Comparison of ENCODE assay signal across 14 cellular contexts in genomic region chr6:109894181-109894580, GRCh38.
A peak's percentile ranks its signal among the peaks of the same experiment; 100 is the strongest.
DNase-seq lines count a peak whose midpoint lies in the region; ATAC-seq and TF ChIP-seq lines count a peak whose summit lies in the region.
"Had no signal": no experiment of that assay in that cellular context is flagged by ENCODE, and none has a peak within 500 bp of the region (broad histone marks: within the 10 kb centered on the region; RNA-seq: fewer than 3 reads in every experiment).

No MANE protein-coding gene starts in this region.

- H3K9ac ChIP-seq in mesendoderm (ENCODE audit: low read length): no peak overlapping the region

- H3K4me1 ChIP-seq in mesendoderm (ENCODE audit: control insufficient read depth, low read depth, low read length): peaks cover 5% of the 10 kb centered on the region

- peaks cover 10% of the 10 kb centered on the region for H3K27me3 Mint-ChIP-seq in T-helper 2 cell treated with Interferon-gamma antibody and Interleukin-4, amounts not matched to agents 5 μg/mL and 100 μg/mL, for 36 hours (ENCODE audit: low read depth)
- peaks cover 7 to 16% of the 10 kb centered on the region in 2 donors for H3K27me3 Mint-ChIP-seq in T-cell

- ATAC-seq in T-cell (replicated peaks in 1 of 4): no peak

- no peak overlapping the region for H3K56ac ChIP-seq in mesendoderm (ENCODE audit: low read length)

- H3K36me3 Mint-ChIP-seq in T-helper 2 cell treated with Interferon-gamma antibody and Interleukin-4, amounts not matched to agents 5 μg/mL and 100 μg/mL, for 36 hours (ENCODE audit: low read depth): no peaks in the 10 kb centered on the region
- H3K36me3 Mint-ChIP-seq in T-cell: no peaks in the 10 kb centered on the region
- H3K36me3 Mint-ChIP-seq: activated CD4-positive, alpha-beta memory T cell treated with anti-CD3 and anti-CD28 coated beads for 36 hours had no signal

- H3K23ac ChIP-seq in mesendoderm (ENCODE audit: low read length): no peak overlapping the region

- no peak overlapping the region for H2BK5ac ChIP-seq in mesendoderm (ENCODE audit: low read length)

- H3K9me3 Mint-ChIP-seq in T-helper 2 cell treated with Interferon-gamma antibody and Interleukin-4, amounts not matched to agents 5 μg/mL and 100 μg/mL, for 36 hours: no peaks in the 10 kb centered on the region
- no peaks in the 10 kb centered on the region for H3K9me3 Mint-ChIP-seq in T-cell
- H3K9me3 Mint-ChIP-seq: activated CD4-positive, alpha-beta memory T cell treated with anti-CD3 and anti-CD28 coated beads for 36 hours had no signal

- H3K27ac ChIP-seq in C4-2B (0 out of 2 replicates have a peak overlapping the region, but pooled peaks have one; percentile 20), HL-60 (replicated peaks) (peak overlapping the region; percentile 92), mesendoderm (ENCODE audit: low read depth, low read length) (no peak overlapping the region), substantia nigra (ENCODE audit: low read depth, low read length, poor library complexity, severe bottlenecking) (no peak overlapping the region)
- H3K27ac ChIP-seq: RWPE1 had no signal

- H2BK15ac ChIP-seq in mesendoderm (replicated peaks; ENCODE audit: low read depth): no peak overlapping the region

- no peak overlapping the region for H2AK5ac ChIP-seq in mesendoderm (ENCODE audit: low read length)

- CTCF ChIA-PET in T-cell (lab: Charles Lee): no interaction called here

- H3K27ac Mint-ChIP-seq in T-helper 2 cell treated with Interferon-gamma antibody and Interleukin-4, amounts not matched to agents 5 μg/mL and 100 μg/mL, for 36 hours: no peak overlapping the region
- H3K27ac Mint-ChIP-seq in T-cell: no peak overlapping the region
- H3K27ac Mint-ChIP-seq: activated CD4-positive, alpha-beta memory T cell treated with anti-CD3 and anti-CD28 coated beads for 36 hours had no signal

- H3K4me1 Mint-ChIP-seq in T-helper 2 cell treated with Interferon-gamma antibody and Interleukin-4, amounts not matched to agents 5 μg/mL and 100 μg/mL, for 36 hours (ENCODE audit: low read depth): no peaks in the 10 kb centered on the region
- no peaks in the 10 kb centered on the region for H3K4me1 Mint-ChIP-seq in T-cell

- H3K79me2 ChIP-seq in mesendoderm (ENCODE audit: control insufficient read depth, insufficient read depth, low read length): no peaks in the 10 kb centered on the region

- H3K79me1 ChIP-seq in mesendoderm (ENCODE audit: low read length): no peaks in the 10 kb centered on the region

- H3K18ac ChIP-seq in mesendoderm (ENCODE audit: low read length): no peak overlapping the region

- H4K5ac ChIP-seq in mesendoderm (ENCODE audit: low read length): no peak overlapping the region

- no peak overlapping the region for H3K4me3 Mint-ChIP-seq in T-helper 2 cell treated with Interferon-gamma antibody and Interleukin-4, amounts not matched to agents 5 μg/mL and 100 μg/mL, for 36 hours
- H3K4me3 Mint-ChIP-seq in T-cell: no peak overlapping the region
- H3K4me3 Mint-ChIP-seq: activated CD4-positive, alpha-beta memory T cell treated with anti-CD3 and anti-CD28 coated beads for 36 hours had no signal

- H4K8ac ChIP-seq in mesendoderm (ENCODE audit: low read depth, low read length): no peak overlapping the region

- no peak overlapping the region for H3K4me2 ChIP-seq in mesendoderm (ENCODE audit: low read length)

- DNase-seq in HL-60 (ENCODE audit: low read depth in 1 of 2, low spot score in 1 of 2): peak; percentile 27 to 90
- DNase-seq in SKM-1 (lab: John Stamatoyannopoulos, UW; ENCODE audit: unreplicated experiment): peak; percentile 96
- peak; percentile 20 for DNase-seq in mesendoderm
- no peak for DNase-seq in T-helper 2 cell treated with Interferon-gamma antibody and Interleukin-4, amounts not matched to agents 5 μg/mL and 100 μg/mL, for 36 hours (ENCODE audit: low spot score)
- DNase-seq in substantia nigra (lab: John Stamatoyannopoulos, UW): no peak
- no peak for DNase-seq in T-cell
- no peak for DNase-seq in NCI-H1436 treated with DMSO at 0.1 percent for 48 hours (lab: John Stamatoyannopoulos, UW)
- DNase-seq: activated CD4-positive, alpha-beta memory T cell treated with anti-CD3 and anti-CD28 coated beads for 36 hours; DMS79 treated with DMSO at 0.1 percent for 48 hours; NCI-H1417 treated with DMSO at 0.1 percent for 48 hours; NCI-H510A had no signal

- H3K4me3 ChIP-seq in HL-60 (replicated peaks; ENCODE audit: insufficient read depth, low read length) (no peak overlapping the region), mesendoderm (ENCODE audit: low read length) (no peak overlapping the region)
- H3K4me3 ChIP-seq: tibial nerve had no signal

- H3K4ac ChIP-seq in mesendoderm (ENCODE audit: low read depth, low read length): no peak overlapping the region

- WGBS in mesendoderm (ENCODE audit: extremely low coverage, insufficient coverage, low lambda C conversion rate): no CpG with 5 or more reads among the region's 5 CpGs

- H3K36me3 ChIP-seq in mesendoderm (ENCODE audit: control insufficient read depth, insufficient read depth, low read length): no peaks in the 10 kb centered on the region
- H3K36me3 ChIP-seq: tibial nerve had no signal

- H2BK120ac ChIP-seq in mesendoderm (ENCODE audit: low read depth, low read length): no peak overlapping the region

- POLR2A ChIA-PET in T-cell (lab: Charles Lee): no interaction called here

- no peaks in the 10 kb centered on the region for H3K27me3 ChIP-seq in HL-60 (ENCODE audit: insufficient read depth, poor library complexity, severe bottlenecking)
- no peaks in the 10 kb centered on the region for H3K27me3 ChIP-seq in mesendoderm (ENCODE audit: insufficient read depth, low read length, poor library complexity)
- H3K27me3 ChIP-seq: tibial nerve had no signal

- no peak for TF ChIP-seq CTCF in C4-2B (conservative IDR thresholded peaks at IDR 0.05)
- no peak for TF ChIP-seq CTCF in HL-60 (IDR thresholded peaks at IDR 0.05; ENCODE audit: insufficient read depth, low read length)

Comparison
In these comparisons a context has a peak if more than half of its experiments do, and no peak if none do; other contexts are left out.
1. H3K27ac ChIP-seq: peak in C4-2B (single experiment) and HL-60 (single experiment); none in mesendoderm (single experiment) and substantia nigra (single experiment).
2. DNase-seq: peak in HL-60 (2 of 2), SKM-1 (single experiment) and mesendoderm (single experiment); none in T-helper 2 cell treated with Interferon-gamma antibody and Interleukin-4, amounts not matched to agents 5 μg/mL and 100 μg/mL, for 36 hours (single experiment), substantia nigra (0 of 49), T-cell (0 of 34) and NCI-H1436 treated with DMSO at 0.1 percent for 48 hours (single experiment).